ENCODE assay signal across 8 cellular contexts in the genomic region with DNA sequence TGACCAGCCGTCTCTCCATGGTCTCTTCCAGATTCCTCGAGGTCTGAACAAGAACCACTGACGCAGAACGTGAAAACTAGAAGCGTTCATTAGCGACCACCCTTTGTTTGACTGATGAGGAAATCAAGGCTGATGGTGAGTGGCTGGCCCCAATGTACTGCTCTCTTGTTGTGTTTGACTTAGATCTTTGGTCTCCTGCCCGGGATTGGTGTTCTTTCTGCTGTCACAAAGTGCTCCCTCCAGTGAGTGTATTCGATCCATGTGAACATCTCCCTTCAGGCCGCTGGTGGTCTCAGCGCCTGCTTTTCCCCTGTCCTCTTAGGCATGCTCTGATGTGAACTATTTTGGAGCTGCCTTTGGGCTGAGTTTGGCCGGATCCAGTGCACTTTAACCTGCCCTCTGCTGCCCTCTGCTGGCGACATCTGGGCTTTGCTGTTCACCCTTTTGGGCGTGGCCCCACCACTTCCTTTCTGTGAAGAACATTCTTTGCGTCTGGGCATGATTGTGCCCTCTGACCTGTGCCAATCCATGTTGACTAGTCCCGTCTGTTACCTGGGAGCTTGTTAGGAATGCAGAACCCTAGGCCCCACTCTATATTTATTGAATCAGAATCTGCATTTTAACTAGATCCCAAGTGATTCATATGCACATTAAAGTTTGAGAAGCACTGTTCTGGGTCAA.
A peak's percentile ranks its signal among the peaks of the same experiment; 100 is the strongest.
DNase-seq lines count a peak whose midpoint lies in the region; ATAC-seq and TF ChIP-seq lines count a peak whose summit lies in the region.

No MANE protein-coding gene starts in this region.

- TF ChIP-seq CTCF in AG09309 (IDR thresholded peaks at IDR 0.05; ENCODE audit: control insufficient read depth, insufficient read depth, low read depth, low read length, missing control alignments) (peak; percentile 88), WI38 (IDR thresholded peaks at IDR 0.05; ENCODE audit: low read depth, low read length) (peak; percentile 81), cardiac fibroblast (IDR thresholded peaks at IDR 0.05; ENCODE audit: low read depth, low read length) (peak; percentile 90)

- DNase-seq in AG09309 (ENCODE audit: low read depth) = no peak
- peak; percentile 76 for DNase-seq in NCI-H2171 treated with DMSO at 0.1 percent for 48 hours (lab: John Stamatoyannopoulos, UW)
- DNase-seq in cardiac fibroblast (ENCODE audit: low read depth in 2 of 2) = peak; percentile 71 to 75
- peak; percentile 76 for DNase-seq in kidney tubule cell (ENCODE audit: low spot score)
- DNase-seq in stimulated activated CD4-positive, alpha-beta T cell treated with anti-CD3 and anti-CD28 coated beads, Interleukin-4, amount 100 ng/mL, for 1 hour = peak; percentile 75

- H3K4me3 ChIP-seq in AG09309 (ENCODE audit: control insufficient read depth, low read depth, low read length) (no peak overlapping the region), WI38 (ENCODE audit: low read depth, low read length) (no peak overlapping the region), cardiac fibroblast (replicated peaks in 1 of 2; ENCODE audit: low read depth in 2 of 2, low read length in 2 of 2) (no peak overlapping the region)

- ATAC-seq in GM18868 (IDR thresholded peaks at IDR 0.05; ENCODE audit: unreplicated experiment) (peak; percentile 99), HG03066 (IDR thresholded peaks at IDR 0.05; ENCODE audit: low read depth, unreplicated experiment) (peak; percentile 97)
